ENCODE assay signal across 24 cellular contexts in the genomic region with DNA sequence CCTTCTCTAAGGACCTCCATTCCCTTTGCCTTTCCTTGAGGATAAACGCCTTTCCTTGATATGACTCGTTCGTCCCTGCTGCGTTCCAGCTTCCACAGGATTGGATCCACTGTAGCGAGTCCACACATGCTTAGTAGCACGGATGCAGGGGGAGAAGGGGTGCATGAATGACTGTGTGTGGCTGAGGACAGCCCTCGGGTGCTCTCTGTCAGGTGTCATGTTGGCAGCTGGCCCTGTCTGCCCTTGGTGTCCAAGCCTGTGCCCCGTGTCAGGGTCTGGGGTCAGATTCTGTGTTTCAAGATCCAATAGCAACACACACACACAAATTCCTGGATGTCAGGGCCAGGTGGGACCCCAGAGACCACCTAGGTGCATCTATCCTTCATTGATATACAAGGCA. TPM values are rescaled to one million over a fixed set of nuclear protein-coding genes. Genes with fewer than 3 reads are reported as not detected.
DNase-seq lines count a peak whose midpoint lies in the region; ATAC-seq and TF ChIP-seq lines count a peak whose summit lies in the region.
"Had no signal": no experiment of that assay in that cellular context is flagged by ENCODE, and none has a peak within 500 bp of the region (broad histone marks: within the 10 kb centered on the region; RNA-seq: fewer than 3 reads in every experiment).

No MANE protein-coding gene starts in this region.

- H3K4me1 Mint-ChIP-seq in chondrocyte (ENCODE audit: low read depth): peaks cover 60% of the 10 kb centered on the region
- H3K4me1 Mint-ChIP-seq in activated T-helper 1 cell treated with anti-CD3 and anti-CD28 coated beads, Interleukin-12 subunit alpha, Interleukin-12 subunit beta, Interleukin-2, Interleukin-4 antibody, amounts not matched to agents 30 ng/mL and 10 ng/mL and 1 ng/mL, durations not matched to agents 14 hours and 24 hours and 36 hours (ENCODE audit: low read depth): no peaks in the 10 kb centered on the region
- peaks cover 0 to 10% of the 10 kb centered on the region in 2 donors for H3K4me1 Mint-ChIP-seq in effector memory CD8-positive, alpha-beta T cell (ENCODE audit: low read depth in 2 of 2)
- H3K4me1 Mint-ChIP-seq: stimulated activated memory B cell treated with anti-CD40 and anti-IgM and Interleukin-4, amounts not matched to agents 10 μg/mL and 1 μg/mL and 100 μg/mL, for 72 hours had no signal

- no peak overlapping the region for H3K27ac Mint-ChIP-seq in chondrocyte (ENCODE audit: unreplicated experiment)
- H3K27ac Mint-ChIP-seq in activated T-helper 1 cell treated with anti-CD3 and anti-CD28 coated beads, Interleukin-12 subunit alpha, Interleukin-12 subunit beta, Interleukin-2, Interleukin-4 antibody, amounts not matched to agents 30 ng/mL and 10 ng/mL and 1 ng/mL, durations not matched to agents 14 hours and 24 hours and 36 hours: no peak overlapping the region
- no peak overlapping the region for H3K27ac Mint-ChIP-seq in effector memory CD8-positive, alpha-beta T cell
- H3K27ac Mint-ChIP-seq: stimulated activated memory B cell treated with anti-CD40 and anti-IgM and Interleukin-4, amounts not matched to agents 10 μg/mL and 1 μg/mL and 100 μg/mL, for 72 hours had no signal

- H3K9me3 Mint-ChIP-seq in chondrocyte (ENCODE audit: low read depth): no peaks in the 10 kb centered on the region
- H3K9me3 Mint-ChIP-seq in activated T-helper 1 cell treated with anti-CD3 and anti-CD28 coated beads, Interleukin-12 subunit alpha, Interleukin-12 subunit beta, Interleukin-2, Interleukin-4 antibody, amounts not matched to agents 30 ng/mL and 10 ng/mL and 1 ng/mL, durations not matched to agents 14 hours and 24 hours and 36 hours: no peaks in the 10 kb centered on the region
- no peaks in the 10 kb centered on the region for H3K9me3 Mint-ChIP-seq in effector memory CD8-positive, alpha-beta T cell
- H3K9me3 Mint-ChIP-seq: naive thymus-derived CD4-positive, alpha-beta T cell; stimulated activated memory B cell treated with anti-CD40 and anti-IgM and Interleukin-4, amounts not matched to agents 10 μg/mL and 1 μg/mL and 100 μg/mL, for 72 hours had no signal

- H3K4me3 Mint-ChIP-seq in chondrocyte (ENCODE audit: unreplicated experiment): no peak overlapping the region
- H3K4me3 Mint-ChIP-seq in activated T-helper 1 cell treated with anti-CD3 and anti-CD28 coated beads, Interleukin-12 subunit alpha, Interleukin-12 subunit beta, Interleukin-2, Interleukin-4 antibody, amounts not matched to agents 30 ng/mL and 10 ng/mL and 1 ng/mL, durations not matched to agents 14 hours and 24 hours and 36 hours: no peak overlapping the region
- no peak overlapping the region for H3K4me3 Mint-ChIP-seq in effector memory CD8-positive, alpha-beta T cell
- H3K4me3 Mint-ChIP-seq: naive thymus-derived CD4-positive, alpha-beta T cell; stimulated activated memory B cell treated with anti-CD40 and anti-IgM and Interleukin-4, amounts not matched to agents 10 μg/mL and 1 μg/mL and 100 μg/mL, for 72 hours had no signal

- no peaks in the 10 kb centered on the region for H3K36me3 Mint-ChIP-seq in chondrocyte (ENCODE audit: low read depth)
- H3K36me3 Mint-ChIP-seq in activated T-helper 1 cell treated with anti-CD3 and anti-CD28 coated beads, Interleukin-12 subunit alpha, Interleukin-12 subunit beta, Interleukin-2, Interleukin-4 antibody, amounts not matched to agents 30 ng/mL and 10 ng/mL and 1 ng/mL, durations not matched to agents 14 hours and 24 hours and 36 hours (ENCODE audit: low read depth): no peaks in the 10 kb centered on the region
- H3K36me3 Mint-ChIP-seq in effector memory CD8-positive, alpha-beta T cell (ENCODE audit: insufficient read depth): no peaks in the 10 kb centered on the region
- H3K36me3 Mint-ChIP-seq: naive thymus-derived CD4-positive, alpha-beta T cell; stimulated activated memory B cell treated with anti-CD40 and anti-IgM and Interleukin-4, amounts not matched to agents 10 μg/mL and 1 μg/mL and 100 μg/mL, for 72 hours had no signal

- no peaks in the 10 kb centered on the region for H3K9me3 ChIP-seq in lower lobe of right lung
- H3K9me3 ChIP-seq: BLaER1 treated with 17β-estradiol and CSF1 and Interleukin-3, amounts not matched to agents 10 nM and 100 nM; body of pancreas had no signal

- no peaks in the 10 kb centered on the region for H3K36me3 ChIP-seq in lower lobe of right lung
- H3K36me3 ChIP-seq: BLaER1 treated with 17β-estradiol and CSF1 and Interleukin-3, amounts not matched to agents 10 nM and 100 nM had no signal

- H3K27ac ChIP-seq in lower lobe of right lung: no peak overlapping the region
- H3K27ac ChIP-seq: BLaER1 treated with 17β-estradiol and CSF1 and Interleukin-3, amounts not matched to agents 10 nM and 100 nM had no signal

- no peaks in the 10 kb centered on the region for H3K27me3 Mint-ChIP-seq in chondrocyte (ENCODE audit: low read depth)
- peaks cover 9% of the 10 kb centered on the region for H3K27me3 Mint-ChIP-seq in activated T-helper 1 cell treated with anti-CD3 and anti-CD28 coated beads, Interleukin-12 subunit alpha, Interleukin-12 subunit beta, Interleukin-2, Interleukin-4 antibody, amounts not matched to agents 30 ng/mL and 10 ng/mL and 1 ng/mL, durations not matched to agents 14 hours and 24 hours and 36 hours (ENCODE audit: insufficient read depth)
- peaks cover 23 to 72% of the 10 kb centered on the region in 2 donors for H3K27me3 Mint-ChIP-seq in effector memory CD8-positive, alpha-beta T cell

- intact Hi-C loops in left cardiac atrium (cut with DNase I) (no loop called here), Right ventricle myocardium inferior (cut with DNase I) (loop anchor here (5.0 kb wide), 1 partner anchor 68 kb away; no protein-coding TSS in a partner anchor), lower lobe of right lung (cut with DNase I) (no loop called here)
- intact Hi-C loops in activated T-helper 1 cell treated with anti-CD3 and anti-CD28 coated beads, Interleukin-12 subunit alpha, Interleukin-12 subunit beta, Interleukin-2, Interleukin-4 antibody, amounts not matched to agents 30 ng/mL and 10 ng/mL and 1 ng/mL, durations not matched to agents 14 hours and 24 hours and 36 hours (cut with micrococcal nuclease): no loop called here

- H3K4me3 ChIP-seq in lower lobe of right lung: no peak overlapping the region
- H3K4me3 ChIP-seq: BLaER1 treated with 17β-estradiol and CSF1 and Interleukin-3, amounts not matched to agents 10 nM and 100 nM; body of pancreas had no signal

- TF ChIP-seq CTCF in chondrocyte (IDR thresholded peaks at IDR 0.05) (no peak), lower lobe of right lung (IDR thresholded peaks at IDR 0.05) (no peak)

- peaks cover 17% of the 10 kb centered on the region for H3K4me1 ChIP-seq in lower lobe of right lung

- no peaks in the 10 kb centered on the region for H3K27me3 ChIP-seq in lower lobe of right lung (ENCODE audit: low read depth)
- H3K27me3 ChIP-seq: BLaER1 treated with 17β-estradiol and CSF1 and Interleukin-3, amounts not matched to agents 10 nM and 100 nM; body of pancreas had no signal

- ATAC-seq in left cardiac atrium (no peak), Right ventricle myocardium inferior (no peak), lower lobe of right lung (no peak), GM18907 (IDR thresholded peaks at IDR 0.05; ENCODE audit: unreplicated experiment) (no peak)
- no peak for ATAC-seq in effector memory CD8-positive, alpha-beta T cell (replicated peaks)
- ATAC-seq: body of pancreas; left colon; naive thymus-derived CD4-positive, alpha-beta T cell; stimulated activated memory B cell treated with anti-CD40 and anti-IgM and Interleukin-4, amounts not matched to agents 10 μg/mL and 1 μg/mL and 100 μg/mL, for 72 hours had no signal

- DNase-seq in left cardiac atrium: peak; percentile 11
- DNase-seq in Right ventricle myocardium inferior (ENCODE audit: missing footprints): no peak
- DNase-seq in chondrocyte (ENCODE audit: low spot score): peak; percentile 41
- DNase-seq in lower lobe of right lung: peak; percentile 22
- DNase-seq in activated T-helper 1 cell treated with anti-CD3 and anti-CD28 coated beads, Interleukin-12 subunit alpha, Interleukin-12 subunit beta, Interleukin-2, Interleukin-4 antibody, amounts not matched to agents 30 ng/mL and 10 ng/mL and 1 ng/mL, durations not matched to agents 14 hours and 24 hours and 36 hours (ENCODE audit: low spot score): no peak
- DNase-seq in effector memory CD8-positive, alpha-beta T cell: no peak
- DNase-seq in stimulated activated CD4-positive, alpha-beta T cell treated with anti-CD3 and anti-CD28 coated beads, Interleukin-1b, Interleukin-23, amount 100 ng/mL, for 48 hours: no peak
- DNase-seq: activated CD4-positive, alpha-beta T cell treated with anti-CD3 and anti-CD28 coated beads, Interleukin-2, amount 50 U/mL, for 48 hours; activated CD8-positive, alpha-beta memory T cell treated with anti-CD3 and anti-CD28 coated beads, Interleukin-2, amount 50 U/mL, for 48 hours; activated effector memory CD4-positive, alpha-beta T cell treated with Interleukin-2 at 50 U/mL for 16 hours; effector CD8-positive, alpha-beta T cell; EL; left colon; mesendoderm; naive thymus-derived CD4-positive, alpha-beta T cell; NCI-H1048; NCI-H187; NCI-H82; occipital lobe; stimulated activated CD4-positive, alpha-beta T cell treated with anti-CD3 and anti-CD28 coated beads, Interleukin-4, amount 100 ng/mL, for 1 hour had no signal

RNA-seq across cellular contexts. Expression of a gene that starts 17.5 kb away (rescaled TPM):
- total RNA-seq in left cardiac atrium (under 1 TPM in 1 of 2 donors, not detected in 1; 0.44 TPM), Right ventricle myocardium inferior (not detected), chondrocyte (10.7 to 17.0 TPM (median 12.1 TPM) in 3 replicates), lower lobe of right lung (3.0 TPM)
- total RNA-seq in activated T-helper 1 cell treated with anti-CD3 and anti-CD28 coated beads, Interleukin-12 subunit alpha, Interleukin-12 subunit beta, Interleukin-2, Interleukin-4 antibody, amounts not matched to agents 30 ng/mL and 10 ng/mL and 1 ng/mL, durations not matched to agents 14 hours and 24 hours and 36 hours: not detected in 2 replicates
- total RNA-seq: occipital lobe had no signal

RNA-seq across cellular contexts. Expression of a gene that starts 23.7 kb away (rescaled TPM):
- total RNA-seq in left cardiac atrium (10 to 100 TPM in 1 of 2 donors, 1 to 10 TPM in 1; 1.0 to 34.3 TPM), Right ventricle myocardium inferior (not detected), chondrocyte (187 to 277 TPM (median 266 TPM) in 3 replicates), lower lobe of right lung (257 TPM)
- total RNA-seq in activated T-helper 1 cell treated with anti-CD3 and anti-CD28 coated beads, Interleukin-12 subunit alpha, Interleukin-12 subunit beta, Interleukin-2, Interleukin-4 antibody, amounts not matched to agents 30 ng/mL and 10 ng/mL and 1 ng/mL, durations not matched to agents 14 hours and 24 hours and 36 hours: 15.5 and 21.2 TPM in 2 replicates
- total RNA-seq: occipital lobe had no signal

Comparison
In these comparisons a context has a peak if more than half of its experiments do, and no peak if none do; other contexts are left out.
1. DNase-seq: peak in left cardiac atrium (single experiment), chondrocyte (single experiment) and lower lobe of right lung (single experiment); none in Right ventricle myocardium inferior (single experiment), activated T-helper 1 cell treated with anti-CD3 and anti-CD28 coated beads, Interleukin-12 subunit alpha, Interleukin-12 subunit beta, Interleukin-2, Interleukin-4 antibody, amounts not matched to agents 30 ng/mL and 10 ng/mL and 1 ng/mL, durations not matched to agents 14 hours and 24 hours and 36 hours (single experiment), effector memory CD8-positive, alpha-beta T cell (0 of 3) and stimulated activated CD4-positive, alpha-beta T cell treated with anti-CD3 and anti-CD28 coated beads, Interleukin-1b, Interleukin-23, amount 100 ng/mL, for 48 hours (single experiment).